Comparison of ENCODE assay signal across 9 cellular contexts in the genomic region with DNA sequence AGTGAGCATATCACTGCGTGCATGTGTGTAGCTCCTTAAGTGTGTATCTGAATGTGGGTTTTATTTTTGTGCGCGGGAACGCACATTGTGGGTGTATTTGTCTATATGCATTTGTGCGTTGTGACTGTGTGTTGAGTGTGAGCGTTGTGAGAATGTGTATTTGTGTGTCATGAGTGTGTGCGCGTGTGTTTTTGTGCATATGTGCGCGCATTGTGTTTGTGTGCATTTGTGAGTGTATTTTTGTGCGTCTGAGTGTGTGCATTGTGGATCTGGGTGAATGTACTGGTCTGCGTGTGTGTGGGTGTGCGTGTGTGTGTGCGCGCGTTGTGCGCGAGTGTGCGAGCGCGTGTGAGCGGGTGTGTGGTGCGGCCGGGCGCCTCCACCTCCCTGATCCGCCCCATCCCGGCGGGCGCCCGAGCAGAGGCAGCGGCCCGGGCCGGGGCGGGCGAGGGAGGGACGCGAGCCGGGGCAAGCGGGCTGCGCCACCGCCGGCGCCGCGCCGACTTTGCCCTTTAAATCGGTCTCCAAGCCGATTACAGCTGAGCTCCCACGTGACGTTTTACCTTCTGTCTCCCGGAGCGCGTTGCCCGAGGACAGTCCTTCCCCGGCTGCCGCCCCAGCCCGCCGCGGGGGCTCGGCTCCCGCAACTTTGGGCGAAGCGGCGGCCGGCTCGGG. TPM values are rescaled to one million over a fixed set of nuclear protein-coding genes. Genes with fewer than 3 reads are reported as not detected.
DNase-seq lines count a peak whose midpoint lies in the region; ATAC-seq, FAIRE-seq and TF ChIP-seq lines count a peak whose summit lies in the region.
"Had no signal": no experiment of that assay in that cellular context is flagged by ENCODE, and none has a peak within 500 bp of the region (broad histone marks: within the 10 kb centered on the region; RNA-seq: fewer than 3 reads in every experiment).

A gene with protein sequence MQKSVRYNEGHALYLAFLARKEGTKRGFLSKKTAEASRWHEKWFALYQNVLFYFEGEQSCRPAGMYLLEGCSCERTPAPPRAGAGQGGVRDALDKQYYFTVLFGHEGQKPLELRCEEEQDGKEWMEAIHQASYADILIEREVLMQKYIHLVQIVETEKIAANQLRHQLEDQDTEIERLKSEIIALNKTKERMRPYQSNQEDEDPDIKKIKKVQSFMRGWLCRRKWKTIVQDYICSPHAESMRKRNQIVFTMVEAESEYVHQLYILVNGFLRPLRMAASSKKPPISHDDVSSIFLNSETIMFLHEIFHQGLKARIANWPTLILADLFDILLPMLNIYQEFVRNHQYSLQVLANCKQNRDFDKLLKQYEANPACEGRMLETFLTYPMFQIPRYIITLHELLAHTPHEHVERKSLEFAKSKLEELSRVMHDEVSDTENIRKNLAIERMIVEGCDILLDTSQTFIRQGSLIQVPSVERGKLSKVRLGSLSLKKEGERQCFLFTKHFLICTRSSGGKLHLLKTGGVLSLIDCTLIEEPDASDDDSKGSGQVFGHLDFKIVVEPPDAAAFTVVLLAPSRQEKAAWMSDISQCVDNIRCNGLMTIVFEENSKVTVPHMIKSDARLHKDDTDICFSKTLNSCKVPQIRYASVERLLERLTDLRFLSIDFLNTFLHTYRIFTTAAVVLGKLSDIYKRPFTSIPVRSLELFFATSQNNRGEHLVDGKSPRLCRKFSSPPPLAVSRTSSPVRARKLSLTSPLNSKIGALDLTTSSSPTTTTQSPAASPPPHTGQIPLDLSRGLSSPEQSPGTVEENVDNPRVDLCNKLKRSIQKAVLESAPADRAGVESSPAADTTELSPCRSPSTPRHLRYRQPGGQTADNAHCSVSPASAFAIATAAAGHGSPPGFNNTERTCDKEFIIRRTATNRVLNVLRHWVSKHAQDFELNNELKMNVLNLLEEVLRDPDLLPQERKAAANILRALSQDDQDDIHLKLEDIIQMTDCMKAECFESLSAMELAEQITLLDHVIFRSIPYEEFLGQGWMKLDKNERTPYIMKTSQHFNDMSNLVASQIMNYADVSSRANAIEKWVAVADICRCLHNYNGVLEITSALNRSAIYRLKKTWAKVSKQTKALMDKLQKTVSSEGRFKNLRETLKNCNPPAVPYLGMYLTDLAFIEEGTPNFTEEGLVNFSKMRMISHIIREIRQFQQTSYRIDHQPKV (N-terminal part only) (plus strand): TSS at position 596 of the 675 bp plus-strand sequence. CDS start 376 bp downstream, outside the sequence.

- peak within 1 kb of the TSS; percentile 59 for H3K9ac ChIP-seq in OCI-LY3 (ENCODE audit: low read length)

- no peaks in the 10 kb centered on the region for H3K27me3 Mint-ChIP-seq in CD4-positive, alpha-beta memory T cell

- H3K9me3 Mint-ChIP-seq in CD4-positive, alpha-beta memory T cell = no peaks in the 10 kb centered on the region

- no peaks in the 10 kb centered on the region for H3K27me3 ChIP-seq in CD4-positive, alpha-beta memory T cell (ENCODE audit: insufficient read depth, low read length)
- peaks cover 6% of the 10 kb centered on the region for H3K27me3 ChIP-seq in OCI-LY3 (ENCODE audit: low read depth, low read length)
- H3K27me3 ChIP-seq in gastroesophageal sphincter = peaks cover 57% of the 10 kb centered on the region
- H3K27me3 ChIP-seq in thymus (ENCODE audit: control insufficient read depth, insufficient read depth) = peaks cover 23% of the 10 kb centered on the region

- no peak for FAIRE-seq in H54 (lab: Jason Lieb, UNC)
- FAIRE-seq: GM18507 had no signal

- H3K36me3 ChIP-seq in CD4-positive, alpha-beta memory T cell (ENCODE audit: insufficient read depth, low read length) = no peaks in the 10 kb centered on the region
- H3K36me3 ChIP-seq in OCI-LY3 (replicated peaks; ENCODE audit: low read depth, low read length) = no peaks in the 10 kb centered on the region
- no peaks in the 10 kb centered on the region for H3K36me3 ChIP-seq in gastroesophageal sphincter
- no peaks in the 10 kb centered on the region for H3K36me3 ChIP-seq in thymus (ENCODE audit: control insufficient read depth, insufficient read depth)

- H3K27ac Mint-ChIP-seq in CD4-positive, alpha-beta memory T cell = peak within 1 kb of the TSS; percentile 79 to 94 (median 91)

- peak within 1 kb of the TSS; percentile 89 to 97 (median 94) for H3K4me3 Mint-ChIP-seq in CD4-positive, alpha-beta memory T cell

- H4K20me1 ChIP-seq in OCI-LY3 (ENCODE audit: insufficient read depth, low read length) = no peaks in the 10 kb centered on the region

- intact Hi-C loops in CD4-positive, alpha-beta memory T cell (cut with micrococcal nuclease) = loop anchor here (1.0 to 10.0 kb wide), 5 partner anchors 47 to 342 kb away; a partner anchor contains a TSS

- TF ChIP-seq CTCF in OCI-LY3 (IDR thresholded peaks at IDR 0.05; ENCODE audit: low read depth, low read length) (no peak), gastroesophageal sphincter (IDR thresholded peaks at IDR 0.05) (no peak)

- peak within 1 kb of the TSS; percentile 44 for H3K27ac ChIP-seq in CD4-positive, alpha-beta memory T cell (ENCODE audit: low read depth, low read length)
- H3K27ac ChIP-seq in OCI-LY3 (ENCODE audit: low read length) (peak within 1 kb of the TSS; percentile 92), gastroesophageal sphincter (peak within 1 kb of the TSS in 3 of 4 donors; percentile 59 to 81 (median 76)), thymus (ENCODE audit: low read depth) (no peak within 1 kb of the TSS)

- peak; percentile 46 for ATAC-seq in gastroesophageal sphincter
- ATAC-seq in HG03457 (IDR thresholded peaks at IDR 0.05; ENCODE audit: unreplicated experiment) = no peak

- peak within 1 kb of the TSS; percentile 67 for H3K4me2 ChIP-seq in OCI-LY3 (ENCODE audit: low read length)

- H3K79me2 ChIP-seq in OCI-LY3 (ENCODE audit: low read length) = no peaks in the 10 kb centered on the region

- 66 to 68% methylated on average over 5 to 10 of the region's 66 CpGs for WGBS in gastroesophageal sphincter (ENCODE audit: low coverage in 1 of 2), 2 donors
- WGBS in thymus = 14% methylated on average over 66 of the region's 66 CpGs

- peak within 1 kb of the TSS; percentile 84 to 85 for H3K4me3 ChIP-seq in CD4-positive, alpha-beta memory T cell (ENCODE audit: low read length in 2 of 2)
- peak within 1 kb of the TSS; percentile 72 for H3K4me3 ChIP-seq in OCI-LY3 (ENCODE audit: low read length)
- H3K4me3 ChIP-seq in gastroesophageal sphincter = peak within 1 kb of the TSS; percentile 2 to 54
- H3K4me3 ChIP-seq in thymus (ENCODE audit: low read length) = peak within 1 kb of the TSS; percentile 53

- no peaks in the 10 kb centered on the region for H3K9me3 ChIP-seq in CD4-positive, alpha-beta memory T cell (ENCODE audit: control insufficient read depth in 1 of 2, low read length in 2 of 2)
- H3K9me3 ChIP-seq in OCI-LY3 (ENCODE audit: insufficient read depth, low read length) = no peaks in the 10 kb centered on the region
- H3K9me3 ChIP-seq in gastroesophageal sphincter = no peaks in the 10 kb centered on the region
- no peaks in the 10 kb centered on the region for H3K9me3 ChIP-seq in thymus (ENCODE audit: control insufficient read depth)

- peaks cover 37 to 58% (median 44%) of the 10 kb centered on the region in 4 donors for H3K4me1 Mint-ChIP-seq in CD4-positive, alpha-beta memory T cell

- POLR2A ChIA-PET in CD4-positive, alpha-beta memory T cell (lab: Charles Lee; ENCODE audit: partially characterized antibody) = interaction anchor here (1.0 to 5.1 kb wide), 11 partner anchors 10 to 204 kb away, joined by 3 to 70 read pairs (median 5); no protein-coding TSS in a partner anchor

- TF ChIP-seq EP300 in gastroesophageal sphincter (IDR thresholded peaks at IDR 0.05) = no peak

- CTCF ChIA-PET in CD4-positive, alpha-beta memory T cell (lab: Charles Lee; ENCODE audit: partially characterized antibody) = interaction anchor here (0.9 to 3.2 kb wide), 9 partner anchors 14 to 148 kb away, joined by 3 to 17 read pairs (median 4); no protein-coding TSS in a partner anchor

- DNase-seq in CD4-positive, alpha-beta memory T cell = peak; percentile 45 to 68 (median 57)
- DNase-seq in activated gamma-delta T cell treated with anti-CD3 and anti-CD28 coated beads, Interleukin-2, amount 50 U/mL, for 16 hours (ENCODE audit: low read depth) = peak; percentile 14
- DNase-seq in nucleus accumbens (lab: John Stamatoyannopoulos, UW) = peak in 34 of 56 donors; percentile 7 to 73 (median 38)
- DNase-seq in H54 (ENCODE audit: insufficient read length, low spot score) = no peak

- peaks cover 0 to 11% of the 10 kb centered on the region in 2 donors for H3K36me3 Mint-ChIP-seq in CD4-positive, alpha-beta memory T cell

- H2AFZ ChIP-seq in OCI-LY3 (ENCODE audit: low read depth, low read length) = peak within 1 kb of the TSS; percentile 92

- TF ChIP-seq POLR2A in gastroesophageal sphincter (IDR thresholded peaks at IDR 0.05) = peak in 1 of 2 donors; percentile 18
- TF ChIP-seq POLR2A in H54 (IDR thresholded peaks at IDR 0.05; ENCODE audit: low read depth, low read length) = no peak

- H3K4me1 ChIP-seq in CD4-positive, alpha-beta memory T cell (ENCODE audit: insufficient read depth, low read length) = peaks cover 50% of the 10 kb centered on the region
- H3K4me1 ChIP-seq in OCI-LY3 (ENCODE audit: low read length) = peaks cover 57% of the 10 kb centered on the region
- peaks cover 0 to 16% (median 0%) of the 10 kb centered on the region in 3 donors for H3K4me1 ChIP-seq in gastroesophageal sphincter
- H3K4me1 ChIP-seq in thymus (ENCODE audit: control insufficient read depth, insufficient read depth, low read length) = peaks cover 12% of the 10 kb centered on the region

RNA-seq across cellular contexts. Expression of the gene that starts here (rescaled TPM):
- total RNA-seq in CD4-positive, alpha-beta memory T cell = 10 to 100 TPM; 33.7 to 39.3 TPM
- 10 to 100 TPM; 10.0 to 16.9 TPM for polyA plus RNA-seq in CD4-positive, alpha-beta memory T cell
- 1 to 10 TPM; 3.8 to 9.1 (median 5.3) TPM for total RNA-seq in gastroesophageal sphincter
- polyA plus RNA-seq in thymus = 1.8 TPM

Comparison
In these comparisons a context has a peak if more than half of its experiments do, and no peak if none do; other contexts are left out.
1. H3K4me3 ChIP-seq: peak in every context shown above with its lines; median percentile 84 in CD4-positive, alpha-beta memory T cell; 72 in OCI-LY3; 53 in thymus; 28 in gastroesophageal sphincter.